Comparison of ENCODE assay signal across 1 cellular context in genomic region chr10:119222531-119222930, GRCh38.
TF ChIP-seq lines count a peak whose summit lies in the region.

No MANE protein-coding gene starts in this region.

TF ChIP-seq in H1, 55 proteins besides CTCF, POLR2A, EP300 and RAD21:
- TF ChIP-seq SUZ12 (IDR thresholded peaks at IDR 0.05; ENCODE audit: low read length) (no peak), E2F6 (IDR thresholded peaks at IDR 0.05) (no peak), CBX8 (IDR thresholded peaks at IDR 0.05; ENCODE audit: borderline replicate concordance, low read depth, low read length) (no peak), PHF8 (conservative IDR thresholded peaks at IDR 0.05; ENCODE audit: low read depth, low read length) (no peak), YY1 (IDR thresholded peaks at IDR 0.05; ENCODE audit: low read depth, low read length) (no peak), CREB1 (IDR thresholded peaks at IDR 0.05) (no peak), HDAC2 (IDR thresholded peaks at IDR 0.05; ENCODE audit: borderline replicate concordance in 1 of 2, low read depth in 2 of 2, low read length in 2 of 2) (no peak), CBX5 (IDR thresholded peaks at IDR 0.05; ENCODE audit: low read depth, low read length) (no peak), SP4 (IDR thresholded peaks at IDR 0.05; ENCODE audit: low read length) (no peak), SP1 (IDR thresholded peaks at IDR 0.05; ENCODE audit: low read depth, low read length) (no peak), SRF (IDR thresholded peaks at IDR 0.05; ENCODE audit: low read depth, low read length) (no peak)
